Comparison of ENCODE assay signal across 34 cellular contexts in genomic region chr15:31243895-31244294, GRCh38.
"Had no signal": no experiment of that assay in that cellular context is flagged by ENCODE, and none has a peak within 500 bp of the region (broad histone marks: within the 10 kb centered on the region; RNA-seq: fewer than 3 reads in every experiment).

No MANE protein-coding gene starts in this region.

- H3K4me2 ChIP-seq: KMS-11 had no signal

- H3K27ac ChIP-seq: KMS-11 had no signal

- H3K36me3 ChIP-seq: MG63 had no signal

- H3K9ac ChIP-seq: KMS-11 had no signal

- H3K9me3 ChIP-seq: MG63 had no signal

- H3K27me3 ChIP-seq: MG63 had no signal

- DNase-seq: Karpas-422, Kasumi-1, MG63, MM.1S, MV-4-11, NCI-H1048, NCI-H1092, NCI-H1092 treated with DMSO at 0.1 percent for 48 hours, NCI-H1105, NCI-H1105 treated with DMSO at 0.1 percent for 48 hours, NCI-H1417, NCI-H1417 treated with DMSO at 0.1 percent for 48 hours, NCI-H1436, NCI-H1436 treated with DMSO at 0.1 percent for 48 hours, NCI-H146, NCI-H1694, NCI-H1694 treated with DMSO at 0.1 percent for 48 hours, NCI-H187, NCI-H187 treated with DMSO at 0.1 percent for 48 hours, NCI-H1930, NCI-H2029, NCI-H2029 treated with DMSO at 0.1 percent for 48 hours, NCI-H2081, NCI-H2081 treated with DMSO at 0.1 percent for 48 hours, NCI-H2107, NCI-H2171, NCI-H2171 treated with DMSO at 0.1 percent for 48 hours, NCI-H2227 treated with DMSO at 0.1 percent for 48 hours, NCI-H226, NCI-H345, NCI-H446, NCI-H446 treated with DMSO at 0.1 percent for 48 hours, NCI-H510A had no signal

- H3K4me3 ChIP-seq: MG63 had no signal
